ENCODE assay signal across 12 cellular contexts in the genomic region with DNA sequence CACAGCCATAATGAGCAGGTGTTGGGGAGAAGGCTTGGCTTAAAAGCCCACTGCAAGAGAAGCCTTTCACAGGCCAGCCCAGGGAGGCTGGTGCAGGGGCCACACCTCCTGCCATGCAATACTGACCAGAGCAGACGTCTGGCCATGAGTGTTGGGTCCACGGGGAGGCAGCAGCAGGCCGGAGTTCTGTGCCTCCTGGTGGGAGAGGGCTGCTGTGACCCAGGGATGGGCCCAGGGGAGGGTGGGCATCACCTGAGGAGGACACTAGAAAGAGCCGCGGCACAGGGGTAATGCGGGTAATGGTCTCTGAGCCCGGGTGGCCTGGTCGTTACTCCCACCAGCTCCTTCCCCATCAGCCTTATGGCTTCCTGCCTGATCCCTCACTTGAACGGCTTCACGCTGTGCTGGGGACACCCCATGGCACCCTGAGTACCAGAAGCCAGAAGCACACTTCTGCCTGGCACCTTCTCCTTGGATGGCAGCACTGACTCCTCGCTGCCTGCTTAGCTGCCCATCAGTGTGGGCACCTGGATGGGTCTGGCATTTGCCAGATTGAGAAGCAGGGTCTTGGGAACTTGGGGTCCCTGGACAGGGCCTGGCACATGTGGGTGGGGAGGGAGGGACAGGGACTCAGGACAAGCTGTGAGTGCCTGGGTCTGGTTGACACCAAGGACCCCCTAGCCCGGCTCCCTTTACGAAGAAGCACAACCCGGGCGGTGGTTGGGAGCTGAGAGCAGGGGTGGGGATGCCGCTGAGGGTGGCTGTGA.
DNase-seq lines count a peak whose midpoint lies in the region; ATAC-seq and TF ChIP-seq lines count a peak whose summit lies in the region.
"Had no signal": no experiment of that assay in that cellular context is flagged by ENCODE, and none has a peak within 500 bp of the region (broad histone marks: within the 10 kb centered on the region; RNA-seq: fewer than 3 reads in every experiment).

No MANE protein-coding gene starts in this region.

- 77 to 90% (median 81%) methylated on average over 15 to 16 of the region's 16 CpGs for WGBS in stomach, 5 donors

- no peak for ATAC-seq in memory B cell (ENCODE audit: low read depth)

- intact Hi-C loops in dorsolateral prefrontal cortex (cut with DNase I), result no loop called here
- intact Hi-C loops in stomach (cut with DNase I; ENCODE audit: low total_unique reads), result no loop called here
- intact Hi-C loops in ascending aorta (cut with DNase I), result no loop called here

- TF ChIP-seq POLR2A in Peyer's patch (IDR thresholded peaks at IDR 0.05) (no peak), stomach (IDR thresholded peaks at IDR 0.05) (no peak), erythroblast (IDR thresholded peaks at IDR 0.05; ENCODE audit: low read length) (no peak)

- no peak for TF ChIP-seq EP300 in stomach (IDR thresholded peaks at IDR 0.05)

- H3K36me3 ChIP-seq in Peyer's patch (peaks cover 0 to 5% (median 0%) of the 10 kb centered on the region in 3 donors), stomach (peaks cover 0 to 20% (median 5%) of the 10 kb centered on the region in 4 donors), ascending aorta (no peaks in the 10 kb centered on the region)

- no peak overlapping the region for H3K27ac Mint-ChIP-seq in memory B cell

- H3K9me3 ChIP-seq in Peyer's patch (no peaks in the 10 kb centered on the region), stomach (no peaks in the 10 kb centered on the region), ascending aorta (no peaks in the 10 kb centered on the region)

- no peaks in the 10 kb centered on the region for H3K9me3 Mint-ChIP-seq in memory B cell
- H3K9me3 Mint-ChIP-seq: CD8-positive, alpha-beta memory T cell had no signal

- H3K36me3 Mint-ChIP-seq in memory B cell, result no peaks in the 10 kb centered on the region

- no peak overlapping the region for H3K4me3 ChIP-seq in Peyer's patch
- peak overlapping the region in 1 of 59 donors; percentile 21 for H3K4me3 ChIP-seq in dorsolateral prefrontal cortex
- no peak overlapping the region for H3K4me3 ChIP-seq in stomach
- no peak overlapping the region for H3K4me3 ChIP-seq in ascending aorta
- H3K4me3 ChIP-seq: PC-9 had no signal

- no peak for DNase-seq in Peyer's patch
- DNase-seq in dorsolateral prefrontal cortex, result peak in 2 of 10 donors; percentile 38 to 45
- no peak for DNase-seq in memory B cell (ENCODE audit: low spot score in 2 of 2)
- no peak for DNase-seq in stomach
- no peak for DNase-seq in ascending aorta (ENCODE audit: low spot score in 2 of 2)
- no peak for DNase-seq in erythroblast (lab: John Stamatoyannopoulos, UW)
- no peak for DNase-seq in middle frontal gyrus (ENCODE audit: extremely low spot score, low spot score)
- no peak for DNase-seq in NCI-H187 (lab: John Stamatoyannopoulos, UW)
- DNase-seq: CD8-positive, alpha-beta memory T cell; NCI-H2227 treated with DMSO at 0.1 percent for 48 hours; PC-9; T-helper 9 cell had no signal

- H3K27me3 ChIP-seq in Peyer's patch, result no peaks in the 10 kb centered on the region
- no peaks in the 10 kb centered on the region for H3K27me3 ChIP-seq in dorsolateral prefrontal cortex
- H3K27me3 ChIP-seq in stomach, result no peaks in the 10 kb centered on the region
- no peaks in the 10 kb centered on the region for H3K27me3 ChIP-seq in ascending aorta

- peak overlapping the region; percentile 50 for H3K4me3 Mint-ChIP-seq in memory B cell
- H3K4me3 Mint-ChIP-seq: CD8-positive, alpha-beta memory T cell had no signal

- TF ChIP-seq CTCF in Peyer's patch (IDR thresholded peaks at IDR 0.05), result no peak
- peak in 24 of 56 donors; percentile 2 to 63 (median 31) for TF ChIP-seq CTCF in dorsolateral prefrontal cortex (IDR thresholded peaks at IDR 0.05 in 54 of 56, conservative IDR thresholded peaks at IDR 0.05 in 2 of 56; ENCODE audit: low read depth in 1 of 56, partially characterized antibody in 56 of 56)
- TF ChIP-seq CTCF in stomach (IDR thresholded peaks at IDR 0.05), result no peak
- no peak for TF ChIP-seq CTCF in ascending aorta (IDR thresholded peaks at IDR 0.05)

- H3K4me1 ChIP-seq in Peyer's patch, result peaks cover 0 to 91% (median 19%) of the 10 kb centered on the region in 4 donors
- H3K4me1 ChIP-seq in stomach, result peaks cover 67 to 97% (median 83%) of the 10 kb centered on the region in 4 donors
- no peaks in the 10 kb centered on the region for H3K4me1 ChIP-seq in ascending aorta

- H3K27ac ChIP-seq in Peyer's patch (peak overlapping the region in 3 of 4 donors; percentile 79 to 92 (median 87)), dorsolateral prefrontal cortex (peak overlapping the region; percentile 68 to 99 (median 98)), stomach (peak overlapping the region; percentile 84 to 93 (median 89)), ascending aorta (peak overlapping the region in 1 of 2 donors; percentile 32)

- H3K4me1 Mint-ChIP-seq in memory B cell, result peaks cover 19% of the 10 kb centered on the region

- no peaks in the 10 kb centered on the region for H3K27me3 Mint-ChIP-seq in memory B cell
